22 cellular contexts compared by ENCODE assay signal in genomic region chr17:56314026-56314425, GRCh38.
DNase-seq lines count a peak whose midpoint lies in the region; ATAC-seq and TF ChIP-seq lines count a peak whose summit lies in the region.
"Had no signal": no experiment of that assay in that cellular context is flagged by ENCODE, and none has a peak within 500 bp of the region (broad histone marks: within the 10 kb centered on the region; RNA-seq: fewer than 3 reads in every experiment).

No MANE protein-coding gene starts in this region.

- TF ChIP-seq CTCF in astrocyte of the spinal cord (IDR thresholded peaks at IDR 0.05; ENCODE audit: low read depth, low read length), result no peak
- no peak for TF ChIP-seq CTCF in Peyer's patch (IDR thresholded peaks at IDR 0.05)
- TF ChIP-seq CTCF in mucosa of descending colon (IDR thresholded peaks at IDR 0.05), result no peak

- ATAC-seq in activated CD4-positive, alpha-beta T cell treated with anti-CD3 and anti-CD28 coated beads for 36 hours, result peak; percentile 26
- no peak for ATAC-seq in HG02798 (IDR thresholded peaks at IDR 0.05; ENCODE audit: poor library complexity, unreplicated experiment)
- ATAC-seq in mucosa of descending colon, result no peak
- ATAC-seq: CD8-positive, alpha-beta T cell; HepG2; Panc1 had no signal

- no peaks in the 10 kb centered on the region for H3K9me3 Mint-ChIP-seq in activated CD4-positive, alpha-beta T cell treated with anti-CD3 and anti-CD28 coated beads for 36 hours (ENCODE audit: low read depth)
- H3K9me3 Mint-ChIP-seq: CD8-positive, alpha-beta T cell had no signal

- H3K27me3 ChIP-seq in Peyer's patch, result no peaks in the 10 kb centered on the region

- H3K4me3 Mint-ChIP-seq in activated CD4-positive, alpha-beta T cell treated with anti-CD3 and anti-CD28 coated beads for 36 hours, result no peak overlapping the region
- H3K4me3 Mint-ChIP-seq: CD8-positive, alpha-beta T cell had no signal

- H3K36me3 ChIP-seq in Peyer's patch (no peaks in the 10 kb centered on the region), mucosa of descending colon (ENCODE audit: low read depth) (no peaks in the 10 kb centered on the region)

- no peak for TF ChIP-seq POLR2A in Peyer's patch (IDR thresholded peaks at IDR 0.05)

- peaks cover 7% of the 10 kb centered on the region for H3K27me3 Mint-ChIP-seq in activated CD4-positive, alpha-beta T cell treated with anti-CD3 and anti-CD28 coated beads for 36 hours

- H3K4me3 ChIP-seq in astrocyte of the spinal cord (ENCODE audit: low read depth, low read length) (no peak overlapping the region), Peyer's patch (no peak overlapping the region), mucosa of descending colon (no peak overlapping the region)

- intact Hi-C loops in activated CD4-positive, alpha-beta T cell treated with anti-CD3 and anti-CD28 coated beads for 36 hours (cut with DNase I, micrococcal nuclease), result no loop called here
- intact Hi-C loops in mucosa of descending colon (cut with DNase I, micrococcal nuclease), result no loop called here

- no peak overlapping the region for H3K27ac Mint-ChIP-seq in activated CD4-positive, alpha-beta T cell treated with anti-CD3 and anti-CD28 coated beads for 36 hours
- H3K27ac Mint-ChIP-seq: CD8-positive, alpha-beta T cell had no signal

- in situ Hi-C loops in astrocyte of the spinal cord (cut with HindIII; ENCODE audit: low sequenced_read_pairs), result no loop called here

- H3K4me1 ChIP-seq in Peyer's patch (no peaks in the 10 kb centered on the region), mucosa of descending colon (ENCODE audit: low read depth) (no peaks in the 10 kb centered on the region)

- no peaks in the 10 kb centered on the region for H3K9me3 ChIP-seq in Peyer's patch
- H3K9me3 ChIP-seq in mucosa of descending colon, result no peaks in the 10 kb centered on the region
- H3K9me3 ChIP-seq: SK-N-SH had no signal

- no peaks in the 10 kb centered on the region for H3K4me1 Mint-ChIP-seq in activated CD4-positive, alpha-beta T cell treated with anti-CD3 and anti-CD28 coated beads for 36 hours

- POLR2A ChIA-PET in activated CD4-positive, alpha-beta T cell treated with anti-CD3 and anti-CD28 coated beads for 36 hours (lab: Charles Lee), result no interaction called here

- H3K36me3 Mint-ChIP-seq in activated CD4-positive, alpha-beta T cell treated with anti-CD3 and anti-CD28 coated beads for 36 hours (ENCODE audit: low read depth), result no peaks in the 10 kb centered on the region
- H3K36me3 Mint-ChIP-seq: CD8-positive, alpha-beta T cell had no signal

- DNase-seq in activated CD4-positive, alpha-beta T cell treated with anti-CD3 and anti-CD28 coated beads for 36 hours, result no peak
- DNase-seq in activated CD4-positive, alpha-beta T cell treated with anti-CD3 and anti-CD28 coated beads, Interleukin-2, amount 50 U/mL, for 4 hours, result no peak
- DNase-seq in MV-4-11 (lab: John Stamatoyannopoulos, UW) (peak; percentile 9), astrocyte of the spinal cord (ENCODE audit: low read depth, low spot score) (peak; percentile 39), Peyer's patch (no peak), mucosa of descending colon (no peak)
- DNase-seq in stimulated activated CD4-positive, alpha-beta T cell treated with anti-CD3 and anti-CD28 coated beads, Interleukin-4, amount 100 ng/mL, for 4 hours, result no peak
- DNase-seq: 8988T; CD8-positive, alpha-beta T cell; DMS79; GOT3; Karpas-422; NCI-H1048; NCI-H1436 treated with DMSO at 0.1 percent for 48 hours; NCI-H2029 treated with DMSO at 0.1 percent for 48 hours; NCI-H446 treated with DMSO at 0.1 percent for 48 hours; NCI-H748 treated with DMSO at 0.1 percent for 48 hours; Right ventricle myocardium superior; SK-N-SH had no signal

- CTCF ChIA-PET in activated CD4-positive, alpha-beta T cell treated with anti-CD3 and anti-CD28 coated beads for 36 hours (lab: Charles Lee), result interaction anchor here (1.0 kb wide), 1 partner anchor 31 kb away, joined by 3 read pairs; no protein-coding TSS in a partner anchor

- no peak overlapping the region for H3K27ac ChIP-seq in Peyer's patch

Comparison
In these comparisons a context has a peak if more than half of its experiments do, and no peak if none do; other contexts are left out.
1. DNase-seq: peak in MV-4-11 (single experiment) and astrocyte of the spinal cord (single experiment); none in activated CD4-positive, alpha-beta T cell treated with anti-CD3 and anti-CD28 coated beads for 36 hours (single experiment), activated CD4-positive, alpha-beta T cell treated with anti-CD3 and anti-CD28 coated beads, Interleukin-2, amount 50 U/mL, for 4 hours (0 of 2), stimulated activated CD4-positive, alpha-beta T cell treated with anti-CD3 and anti-CD28 coated beads, Interleukin-4, amount 100 ng/mL, for 4 hours (0 of 2), Peyer's patch (0 of 3) and mucosa of descending colon (0 of 3).